ENCODE assay signal across 8 cellular contexts in the genomic region with DNA sequence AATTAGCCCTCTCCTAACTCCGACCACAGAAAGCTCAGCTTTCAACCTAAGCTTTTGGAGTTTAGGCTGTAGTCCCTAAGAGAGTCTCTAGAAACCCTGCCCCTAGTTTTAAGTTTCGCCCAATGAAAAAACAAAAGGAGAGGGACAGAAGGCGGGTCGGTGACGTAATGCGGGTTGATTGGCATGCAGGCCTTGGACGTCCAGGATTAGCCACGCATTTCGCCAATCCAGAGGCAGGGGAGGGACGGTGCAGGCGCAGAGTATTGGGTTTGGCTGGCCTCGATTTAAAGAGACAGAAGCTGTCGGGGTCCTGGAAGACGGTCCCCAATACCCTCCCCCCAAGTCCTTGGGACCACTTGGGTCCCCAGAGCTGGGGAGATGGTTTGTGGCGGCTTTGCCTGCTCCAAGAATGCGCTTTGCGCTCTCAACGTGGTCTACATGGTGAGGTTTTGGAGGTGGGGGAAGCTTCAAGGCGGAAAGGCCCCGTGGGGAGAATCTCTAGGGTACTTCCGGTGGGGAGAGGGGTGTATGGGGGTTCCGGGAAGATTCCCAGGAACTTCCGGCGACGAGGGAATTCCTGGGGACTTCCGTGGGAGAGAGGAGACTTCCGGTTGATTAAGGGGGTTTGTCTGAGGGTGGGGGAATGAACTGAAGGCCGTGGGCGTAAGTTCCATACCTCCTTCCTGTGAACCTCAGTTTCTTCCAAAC. TPM values are rescaled to one million over a fixed set of nuclear protein-coding genes. Genes with fewer than 3 reads are reported as not detected.
DNase-seq lines count a peak whose midpoint lies in the region; ATAC-seq and FAIRE-seq lines count a peak whose summit lies in the region.

A gene with protein sequence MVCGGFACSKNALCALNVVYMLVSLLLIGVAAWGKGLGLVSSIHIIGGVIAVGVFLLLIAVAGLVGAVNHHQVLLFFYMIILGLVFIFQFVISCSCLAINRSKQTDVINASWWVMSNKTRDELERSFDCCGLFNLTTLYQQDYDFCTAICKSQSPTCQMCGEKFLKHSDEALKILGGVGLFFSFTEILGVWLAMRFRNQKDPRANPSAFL (plus strand): TSS at position 263 of the 708 bp plus-strand sequence. CDS start 116 bp downstream, at position 379.

- no peaks in the 10 kb centered on the region for H3K9me3 Mint-ChIP-seq in effector memory CD8-positive, alpha-beta T cell

- FAIRE-seq in HTR-8/SVneo (lab: Jason Lieb, UNC) = peak; percentile 81

- H3K4me3 Mint-ChIP-seq in effector memory CD8-positive, alpha-beta T cell = peak within 1 kb of the TSS; percentile 96

- DNase-seq in COLO829 (ENCODE audit: low spot score) (peak; percentile 100), HTR-8/SVneo (ENCODE audit: insufficient read length, low spot score) (peak; percentile 92), NOMO-1 treated with dmso at 0.1 percent for 144 hours (lab: John Stamatoyannopoulos, UW; ENCODE audit: unreplicated experiment) (peak; percentile 97), lung microvascular endothelial cell (ENCODE audit: low read depth in 2 of 2) (peak; percentile 99)
- peak; percentile 75 to 91 (median 85) for DNase-seq in activated CD8-positive, alpha-beta memory T cell treated with anti-CD3 and anti-CD28 coated beads for 48 hours (ENCODE audit: low read depth in 2 of 3, low spot score in 2 of 3)
- peak; percentile 89 to 93 (median 91) for DNase-seq in effector memory CD8-positive, alpha-beta T cell
- DNase-seq in stimulated activated CD4-positive, alpha-beta T cell treated with anti-CD3 and anti-CD28 coated beads, TNF-alpha, amount 100 ng/mL, for 4 hours (ENCODE audit: low read depth in 3 of 3) = peak; percentile 84 to 88 (median 86)

- H3K36me3 Mint-ChIP-seq in effector memory CD8-positive, alpha-beta T cell (ENCODE audit: insufficient read depth) = peaks cover 66% of the 10 kb centered on the region

- no peaks in the 10 kb centered on the region for H3K27me3 Mint-ChIP-seq in effector memory CD8-positive, alpha-beta T cell

- peaks cover 37 to 46% of the 10 kb centered on the region in 2 donors for H3K4me1 Mint-ChIP-seq in effector memory CD8-positive, alpha-beta T cell (ENCODE audit: low read depth in 2 of 2)

- peak within 1 kb of the TSS; percentile 94 to 96 for H3K27ac Mint-ChIP-seq in effector memory CD8-positive, alpha-beta T cell

- peak; percentile 81 for ATAC-seq in GM21381 (IDR thresholded peaks at IDR 0.05; ENCODE audit: unreplicated experiment)
- ATAC-seq in effector memory CD8-positive, alpha-beta T cell (replicated peaks) = peak; percentile 73

RNA-seq across cellular contexts. Expression of the gene that starts here (rescaled TPM):
- 41.2 and 62.5 TPM in 2 replicates for total RNA-seq in lung microvascular endothelial cell

Comparison
In these comparisons a context has a peak if more than half of its experiments do, and no peak if none do; other contexts are left out.
1. Peak in every context shown above with its lines: DNase-seq and ATAC-seq.